ENCODE assay signal across 1 cellular context in genomic region chr2:11745613-11746375, GRCh38.
A peak's percentile ranks its signal among the peaks of the same experiment; 100 is the strongest.
TF ChIP-seq lines count a peak whose summit lies in the region.

No MANE protein-coding gene starts in this region.

TF ChIP-seq in GM12878, 131 proteins besides CTCF, POLR2A, EP300 and RAD21 (continued from another document):
- TF ChIP-seq, protein P1, sequence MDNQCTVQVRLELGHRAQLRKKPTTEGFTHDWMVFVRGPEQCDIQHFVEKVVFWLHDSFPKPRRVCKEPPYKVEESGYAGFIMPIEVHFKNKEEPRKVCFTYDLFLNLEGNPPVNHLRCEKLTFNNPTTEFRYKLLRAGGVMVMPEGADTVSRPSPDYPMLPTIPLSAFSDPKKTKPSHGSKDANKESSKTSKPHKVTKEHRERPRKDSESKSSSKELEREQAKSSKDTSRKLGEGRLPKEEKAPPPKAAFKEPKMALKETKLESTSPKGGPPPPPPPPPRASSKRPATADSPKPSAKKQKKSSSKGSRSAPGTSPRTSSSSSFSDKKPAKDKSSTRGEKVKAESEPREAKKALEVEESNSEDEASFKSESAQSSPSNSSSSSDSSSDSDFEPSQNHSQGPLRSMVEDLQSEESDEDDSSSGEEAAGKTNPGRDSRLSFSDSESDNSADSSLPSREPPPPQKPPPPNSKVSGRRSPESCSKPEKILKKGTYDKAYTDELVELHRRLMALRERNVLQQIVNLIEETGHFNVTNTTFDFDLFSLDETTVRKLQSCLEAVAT (IDR thresholded peaks at IDR 0.05) = peak; percentile 97
- no peak for TF ChIP-seq YBX1 (IDR thresholded peaks at IDR 0.05)
- no peak for TF ChIP-seq ZNF592 (IDR thresholded peaks at IDR 0.05)
- no peak for TF ChIP-seq RCOR1 (conservative IDR thresholded peaks at IDR 0.05; ENCODE audit: low read depth, low read length)
- TF ChIP-seq FOXM1 (IDR thresholded peaks at IDR 0.05; ENCODE audit: low read depth, low read length) = no peak
- no peak for TF ChIP-seq KAT2A (conservative IDR thresholded peaks at IDR 0.05; ENCODE audit: control insufficient read depth, low read depth, low read length)
